In the genomic region with DNA sequence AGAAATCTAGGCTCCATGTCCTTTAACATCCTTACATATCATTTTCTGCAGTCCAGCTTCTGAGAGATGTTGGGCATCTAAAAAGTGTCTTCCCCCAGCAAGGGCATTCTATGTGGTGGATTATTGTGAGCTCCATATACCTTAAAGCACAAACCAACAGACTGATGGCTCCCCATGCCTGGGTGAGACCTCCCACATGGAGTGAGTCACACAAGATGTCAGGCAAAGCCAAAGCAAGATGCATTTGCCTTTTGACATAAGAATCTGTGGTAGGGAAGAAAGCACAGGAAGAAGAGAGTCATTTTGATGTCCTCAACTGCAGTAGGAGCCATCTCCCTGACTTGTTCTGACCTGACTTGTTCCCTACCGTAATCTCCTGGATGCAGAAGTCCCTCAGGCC, we compare ENCODE assay signal across 24 cellular contexts.
DNase-seq lines count a peak whose midpoint lies in the region; TF ChIP-seq lines count a peak whose summit lies in the region.
"Had no signal": no experiment of that assay in that cellular context is flagged by ENCODE, and none has a peak within 500 bp of the region (broad histone marks: within the 10 kb centered on the region; RNA-seq: fewer than 3 reads in every experiment).

No MANE protein-coding gene starts in this region.

- no peak overlapping the region for H3K56ac ChIP-seq in H9 (ENCODE audit: insufficient read length, low read depth, low read length)

- H3K4me2 ChIP-seq in neuronal stem cell (ENCODE audit: insufficient read depth, low read length, poor library complexity, severe bottlenecking), result no peak overlapping the region
- no peak overlapping the region for H3K4me2 ChIP-seq in H9 (ENCODE audit: insufficient read depth, insufficient read length, low read length)
- H3K4me2 ChIP-seq: BLaER1 had no signal

- no peak overlapping the region for H3K4me3 Mint-ChIP-seq in H9
- H3K4me3 Mint-ChIP-seq: CD4-positive, CD25-positive, alpha-beta regulatory T cell had no signal

- H2BK15ac ChIP-seq in neuronal stem cell (ENCODE audit: low read length), result no peak overlapping the region
- no peak overlapping the region for H2BK15ac ChIP-seq in H9 (ENCODE audit: low read depth, low read length)

- H4K91ac ChIP-seq in neuronal stem cell (ENCODE audit: low read depth, low read length, poor library complexity), result no peak overlapping the region
- H4K91ac ChIP-seq in H9 (ENCODE audit: insufficient read length, low read depth, low read length), result no peak overlapping the region

- peaks cover 3% of the 10 kb centered on the region for H3K27me3 Mint-ChIP-seq in H9 (ENCODE audit: low read depth)

- no peak for TF ChIP-seq EP300 in esophagus muscularis mucosa (IDR thresholded peaks at IDR 0.05)

- no peak overlapping the region for H3K27ac ChIP-seq in esophagus muscularis mucosa (replicated peaks in 1 of 4)
- H3K27ac ChIP-seq in neuronal stem cell (replicated peaks; ENCODE audit: low read length), result no peak overlapping the region
- no peak overlapping the region for H3K27ac ChIP-seq in H9 (ENCODE audit: insufficient read length, low read depth, low read length)
- H3K27ac ChIP-seq: BLaER1, SJCRH30 had no signal

- H3K18ac ChIP-seq in neuronal stem cell (ENCODE audit: low read length) (no peak overlapping the region), H9 (ENCODE audit: insufficient read length, low read depth, low read length) (no peak overlapping the region)

- no peaks in the 10 kb centered on the region for H3K9me3 ChIP-seq in esophagus muscularis mucosa
- no peaks in the 10 kb centered on the region for H3K9me3 ChIP-seq in neuronal stem cell (replicated peaks in 1 of 2; ENCODE audit: control insufficient read depth in 2 of 2, insufficient read depth in 1 of 2, low read depth in 1 of 2, low read length in 2 of 2)
- no peaks in the 10 kb centered on the region for H3K9me3 ChIP-seq in H9 (ENCODE audit: control insufficient read depth, low read depth, low read length)
- H3K9me3 ChIP-seq: BLaER1, MG63, SJCRH30 had no signal

- H3K4me3 ChIP-seq in esophagus muscularis mucosa (no peak overlapping the region), neuronal stem cell (ENCODE audit: low read length in 2 of 2) (no peak overlapping the region)
- H3K4me3 ChIP-seq: BLaER1, MG63, SJCRH30 had no signal

- H2AFZ ChIP-seq in neuronal stem cell (ENCODE audit: low read length) (no peak overlapping the region), H9 (ENCODE audit: low read length) (no peak overlapping the region)

- H3K14ac ChIP-seq in neuronal stem cell (ENCODE audit: low read length) (no peak overlapping the region), H9 (ENCODE audit: insufficient read depth, low read length) (no peak overlapping the region)

- H3K27me3 ChIP-seq in esophagus muscularis mucosa, result no peaks in the 10 kb centered on the region
- no peaks in the 10 kb centered on the region for H3K27me3 ChIP-seq in neuronal stem cell (ENCODE audit: control insufficient read depth in 3 of 3, insufficient read depth in 3 of 3, low read depth in 1 of 3, low read length in 3 of 3)
- no peaks in the 10 kb centered on the region for H3K27me3 ChIP-seq in H9 (ENCODE audit: insufficient read depth, low read length)
- H3K27me3 ChIP-seq: BLaER1, MG63, SJCRH30 had no signal

- peak; percentile 47 for DNase-seq in EL
- peak; percentile 27 for DNase-seq in NCI-H226
- DNase-seq in esophagus muscularis mucosa (ENCODE audit: extremely low spot score), result peak; percentile 78
- peak; percentile 6 for DNase-seq in iPS-NIHi7 (ENCODE audit: extremely low spot score)
- DNase-seq in neuronal stem cell (ENCODE audit: low spot score), result no peak
- DNase-seq in NCI-H2107 treated with DMSO at 0.1 percent for 48 hours (lab: John Stamatoyannopoulos, UW; ENCODE audit: unreplicated experiment), result no peak
- no peak for DNase-seq in hypothalamus (lab: John Stamatoyannopoulos, UW)
- no peak for DNase-seq in H9
- DNase-seq: CD4-positive, CD25-positive, alpha-beta regulatory T cell; DMS153; DND-41; KBM-7; MG63; NCI-H1105 treated with DMSO at 0.1 percent for 48 hours; NCI-H146; NCI-H1930; NCI-H2107; NCI-H446 treated with DMSO at 0.1 percent for 48 hours; NCI-H526; NCI-H82; NK-92 treated with Interleukin-12 subunit alpha and Interleukin-12 subunit beta, amount 100 ng/mL, for 24 hours; PC-3; SJCRH30 had no signal

- H3K79me2 ChIP-seq in H9 (ENCODE audit: insufficient read depth, low read length), result no peaks in the 10 kb centered on the region

- H3K36me3 ChIP-seq in esophagus muscularis mucosa (no peaks in the 10 kb centered on the region), neuronal stem cell (replicated peaks in 1 of 2; ENCODE audit: control insufficient read depth in 2 of 2, insufficient read depth in 2 of 2, low read length in 2 of 2) (no peaks in the 10 kb centered on the region)
- H3K36me3 ChIP-seq: BLaER1, MG63, SJCRH30 had no signal

- no peaks in the 10 kb centered on the region for H3K36me3 Mint-ChIP-seq in H9 (ENCODE audit: insufficient read depth in 1 of 3, low read depth in 3 of 3)
- H3K36me3 Mint-ChIP-seq: CD4-positive, CD25-positive, alpha-beta regulatory T cell had no signal

- H3K9ac ChIP-seq in neuronal stem cell (ENCODE audit: low read depth, low read length, poor library complexity) (no peak overlapping the region), H9 (ENCODE audit: extremely low read depth, insufficient read length, low read length) (no peak overlapping the region)
- H3K9ac ChIP-seq: BLaER1 had no signal

- H3K27ac Mint-ChIP-seq in H9, result no peak overlapping the region
- H3K27ac Mint-ChIP-seq: CD4-positive, CD25-positive, alpha-beta regulatory T cell had no signal

- TF ChIP-seq CTCF in esophagus muscularis mucosa (IDR thresholded peaks at IDR 0.05) (no peak), H9 (conservative IDR thresholded peaks at IDR 0.05) (no peak)

- H4K8ac ChIP-seq in neuronal stem cell (ENCODE audit: low read depth, low read length), result no peak overlapping the region
- H4K8ac ChIP-seq in H9 (replicated peaks; ENCODE audit: insufficient read length, low read depth, low read length), result no peak overlapping the region

- no peak overlapping the region for H2BK20ac ChIP-seq in H9 (ENCODE audit: low read depth, low read length, poor library complexity, severe bottlenecking)

- 87% methylated on average over 1 of the region's 1 CpG for WGBS in esophagus muscularis mucosa
- WGBS in neuronal stem cell (ENCODE audit: extremely low coverage in 2 of 2, insufficient read length in 2 of 2, insufficient replicate concordance in 1 of 2), 2 donors, result no CpG with 5 or more reads among the region's 1 CpG
- no CpG with 5 or more reads among the region's 1 CpG for WGBS in H9 (ENCODE audit: extremely low coverage, insufficient read length, low lambda C conversion rate)

- H3K23me2 ChIP-seq in H9 (ENCODE audit: insufficient read length, low read depth, low read length, poor library complexity, severe bottlenecking), result no peaks in the 10 kb centered on the region

- no peak overlapping the region for H3T11ph ChIP-seq in H9 (ENCODE audit: low read length)

- H3K23ac ChIP-seq in neuronal stem cell (ENCODE audit: low read depth, low read length, poor library complexity), result no peak overlapping the region
- H3K23ac ChIP-seq in H9 (ENCODE audit: insufficient read length, low read depth, low read length), result no peak overlapping the region

- no peak overlapping the region for H4K5ac ChIP-seq in H9 (ENCODE audit: insufficient read length, low read depth, low read length)

- H3K79me1 ChIP-seq in neuronal stem cell (ENCODE audit: low read depth, low read length) (no peaks in the 10 kb centered on the region), H9 (ENCODE audit: insufficient read depth, low read depth, low read length, poor library complexity, severe bottlenecking) (no peaks in the 10 kb centered on the region)

- H2AK5ac ChIP-seq in neuronal stem cell (ENCODE audit: low read depth, low read length) (no peak overlapping the region), H9 (ENCODE audit: insufficient read length, low read length) (no peak overlapping the region)

- peaks cover 6 to 7% of the 10 kb centered on the region in 2 experiments for H3K4me1 Mint-ChIP-seq in H9
- H3K4me1 Mint-ChIP-seq: CD4-positive, CD25-positive, alpha-beta regulatory T cell had no signal

- H2BK120ac ChIP-seq in neuronal stem cell (ENCODE audit: low read depth, low read length), result no peak overlapping the region
- H2BK120ac ChIP-seq in H9 (ENCODE audit: low read depth, low read length, poor library complexity, severe bottlenecking), result no peak overlapping the region

- H3K4ac ChIP-seq in neuronal stem cell (ENCODE audit: low read length) (no peak overlapping the region), H9 (ENCODE audit: low read depth, low read length) (no peak overlapping the region)

- H3K4me1 ChIP-seq in esophagus muscularis mucosa, result no peaks in the 10 kb centered on the region
- no peaks in the 10 kb centered on the region for H3K4me1 ChIP-seq in neuronal stem cell (ENCODE audit: control insufficient read depth in 2 of 2, insufficient read depth in 1 of 2, low read depth in 1 of 2, low read length in 2 of 2)
- H3K4me1 ChIP-seq in H9 (ENCODE audit: insufficient read depth, low read length), result no peaks in the 10 kb centered on the region
- H3K4me1 ChIP-seq: SJCRH30 had no signal

- no peaks in the 10 kb centered on the region for H3K9me3 Mint-ChIP-seq in H9

- intact Hi-C loops in esophagus muscularis mucosa (cut with DNase I), result no loop called here

- TF ChIP-seq POLR2A in esophagus muscularis mucosa (IDR thresholded peaks at IDR 0.05; ENCODE audit: low read depth), result no peak

- H2BK12ac ChIP-seq in neuronal stem cell (ENCODE audit: low read length) (no peak overlapping the region), H9 (ENCODE audit: insufficient read length, low read depth, low read length) (no peak overlapping the region)

- H2BK5ac ChIP-seq in neuronal stem cell (ENCODE audit: low read length) (no peak overlapping the region), H9 (ENCODE audit: insufficient read length, low read length) (no peak overlapping the region)

- H4K20me1 ChIP-seq in H9 (ENCODE audit: control insufficient read depth, insufficient read depth, insufficient read length), result no peaks in the 10 kb centered on the region
- H4K20me1 ChIP-seq: BLaER1 had no signal

Comparison
In these comparisons a context has a peak if more than half of its experiments do, and no peak if none do; other contexts are left out.
1. DNase-seq: peak in EL (single experiment), NCI-H226 (single experiment), esophagus muscularis mucosa (single experiment) and iPS-NIHi7 (single experiment); none in neuronal stem cell (single experiment), NCI-H2107 treated with DMSO at 0.1 percent for 48 hours (single experiment), hypothalamus (0 of 51) and H9 (single experiment).